In the genomic region with DNA sequence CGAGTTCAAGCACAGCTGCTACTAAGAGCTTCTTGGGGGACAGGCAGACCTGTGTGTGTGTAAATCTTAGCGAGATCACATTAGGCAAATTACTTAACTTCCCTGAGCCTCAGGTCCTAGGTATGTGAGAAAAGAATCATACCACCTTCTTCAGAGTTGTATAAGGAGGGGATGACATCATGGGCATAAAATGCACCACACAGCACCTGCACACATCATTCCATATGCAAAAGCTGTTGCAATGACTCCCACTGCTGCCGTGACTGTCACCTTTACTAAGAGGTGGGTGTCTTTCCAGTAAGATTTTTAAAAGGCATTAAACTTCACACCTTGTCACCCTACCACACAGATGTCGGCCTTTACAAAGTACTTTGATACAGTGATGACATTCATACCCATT, we compare ENCODE assay signal across 11 cellular contexts.
DNase-seq lines count a peak whose midpoint lies in the region; ATAC-seq, FAIRE-seq and TF ChIP-seq lines count a peak whose summit lies in the region.
"Had no signal": no experiment of that assay in that cellular context is flagged by ENCODE, and none has a peak within 500 bp of the region (broad histone marks: within the 10 kb centered on the region; RNA-seq: fewer than 3 reads in every experiment).

No MANE protein-coding gene starts in this region.

- dilution Hi-C loops in keratinocyte (cut with MboI; ENCODE audit: extremely low pct_ligation_motif_present, low sequenced_read_pairs) = no loop called here

- no peak overlapping the region for H3K4me2 ChIP-seq in keratinocyte (ENCODE audit: control insufficient read depth, extremely low read depth, insufficient read depth, low read depth, low read length)

- intact Hi-C loops in activated CD4-positive, alpha-beta T cell treated with anti-CD3 and anti-CD28 coated beads, Interleukin-2, amount 10 ng/mL, durations not matched to agents 24 days and 14 days (cut with micrococcal nuclease) = no loop called here
- intact Hi-C loops in mucosa of descending colon (cut with DNase I, micrococcal nuclease) = no loop called here

- in situ Hi-C loops in HAP-1 (cut with MboI; ENCODE audit: low sequenced_read_pairs) = no loop called here

- H3K4me1 ChIP-seq in keratinocyte (ENCODE audit: control insufficient read depth, extremely low read depth, insufficient read depth, low read length) (no peaks in the 10 kb centered on the region), mucosa of descending colon (ENCODE audit: low read depth) (no peaks in the 10 kb centered on the region), HAP-1 (peaks cover 17% of the 10 kb centered on the region)

- no peak overlapping the region for H2AFZ ChIP-seq in keratinocyte (ENCODE audit: control insufficient read depth, low read length)

- H3K4me3 ChIP-seq in keratinocyte (ENCODE audit: control insufficient read depth in 2 of 3, extremely low read depth in 1 of 3, insufficient read depth in 2 of 3, low read depth in 1 of 3, low read length in 3 of 3) = no peak overlapping the region
- no peak overlapping the region for H3K4me3 ChIP-seq in mucosa of descending colon
- H3K4me3 ChIP-seq in HAP-1 = no peak overlapping the region
- H3K4me3 ChIP-seq: transverse colon had no signal

- no peak overlapping the region for H3K27ac ChIP-seq in keratinocyte (ENCODE audit: control insufficient read depth, insufficient read depth, low read length)

- H3K27ac Mint-ChIP-seq in activated CD4-positive, alpha-beta T cell treated with anti-CD3 and anti-CD28 coated beads, Interleukin-2, amount 10 ng/mL, durations not matched to agents 24 days and 14 days = peak overlapping the region; percentile 74
- peak overlapping the region; percentile 34 to 61 for H3K27ac Mint-ChIP-seq in T-cell
- H3K27ac Mint-ChIP-seq in stimulated activated naive B cell treated with anti-CD40 and anti-IgM and Interleukin-4, amounts not matched to agents 10 μg/mL and 1 μg/mL and 100 μg/mL, for 72 hours = peak overlapping the region; percentile 99

- no peak overlapping the region for H3K9ac ChIP-seq in keratinocyte (ENCODE audit: control insufficient read depth, extremely low read depth, insufficient read depth, low read length)

- DNase-seq in activated CD4-positive, alpha-beta T cell treated with anti-CD3 and anti-CD28 coated beads, Interleukin-2, amount 10 ng/mL, durations not matched to agents 24 days and 14 days = no peak
- DNase-seq in activated CD4-positive, alpha-beta T cell treated with anti-CD3 and anti-CD28 coated beads, Interleukin-2, amount 50 U/mL, for 48 hours = no peak
- no peak for DNase-seq in T-cell
- no peak for DNase-seq in keratinocyte (ENCODE audit: low read depth, low spot score)
- no peak for DNase-seq in stimulated activated naive B cell treated with anti-CD40 and anti-IgM and Interleukin-4, amounts not matched to agents 10 μg/mL and 1 μg/mL and 100 μg/mL, for 72 hours
- no peak for DNase-seq in mucosa of descending colon
- no peak for DNase-seq in HAP-1 (ENCODE audit: low spot score in 2 of 2)
- DNase-seq: NCI-H524 had no signal

- no peaks in the 10 kb centered on the region for H3K9me3 ChIP-seq in keratinocyte (ENCODE audit: control insufficient read depth, low read depth, low read length)
- no peaks in the 10 kb centered on the region for H3K9me3 ChIP-seq in mucosa of descending colon
- H3K9me3 ChIP-seq in HAP-1 = no peaks in the 10 kb centered on the region; the same call in 1 of the 2 replicates
- H3K9me3 ChIP-seq: transverse colon had no signal

- CTCF ChIA-PET in T-cell (lab: Charles Lee) = no interaction called here

- FAIRE-seq in keratinocyte (lab: Jason Lieb, UNC) = peak; percentile 20
- FAIRE-seq: H1 had no signal

- POLR2A ChIA-PET in T-cell (lab: Charles Lee) = no interaction called here

- H3K36me3 ChIP-seq in keratinocyte (ENCODE audit: control insufficient read depth in 2 of 2, extremely low read depth in 1 of 2, insufficient read depth in 2 of 2, low read length in 2 of 2) (no peaks in the 10 kb centered on the region), mucosa of descending colon (ENCODE audit: low read depth) (no peaks in the 10 kb centered on the region), HAP-1 (replicated peaks) (no peaks in the 10 kb centered on the region)
- H3K36me3 ChIP-seq: transverse colon had no signal

- no peaks in the 10 kb centered on the region for H3K9me3 Mint-ChIP-seq in activated CD4-positive, alpha-beta T cell treated with anti-CD3 and anti-CD28 coated beads, Interleukin-2, amount 10 ng/mL, durations not matched to agents 24 days and 14 days
- no peaks in the 10 kb centered on the region for H3K9me3 Mint-ChIP-seq in T-cell
- no peaks in the 10 kb centered on the region for H3K9me3 Mint-ChIP-seq in stimulated activated naive B cell treated with anti-CD40 and anti-IgM and Interleukin-4, amounts not matched to agents 10 μg/mL and 1 μg/mL and 100 μg/mL, for 72 hours

- TF ChIP-seq CTCF in keratinocyte (optimal IDR thresholded peaks at IDR 0.05 in 1 of 3, IDR thresholded peaks at IDR 0.05 in 1 of 3, conservative IDR thresholded peaks at IDR 0.05 in 1 of 3; ENCODE audit: extremely low read depth in 1 of 3, insufficient read depth in 2 of 3, low read length in 3 of 3) (no peak), mucosa of descending colon (IDR thresholded peaks at IDR 0.05) (no peak)

- H3K4me1 Mint-ChIP-seq in activated CD4-positive, alpha-beta T cell treated with anti-CD3 and anti-CD28 coated beads, Interleukin-2, amount 10 ng/mL, durations not matched to agents 24 days and 14 days = peaks cover 4% of the 10 kb centered on the region
- peaks cover 11 to 18% (median 18%) of the 10 kb centered on the region in 3 donors for H3K4me1 Mint-ChIP-seq in T-cell
- H3K4me1 Mint-ChIP-seq in stimulated activated naive B cell treated with anti-CD40 and anti-IgM and Interleukin-4, amounts not matched to agents 10 μg/mL and 1 μg/mL and 100 μg/mL, for 72 hours = peaks cover 42 to 64% of the 10 kb centered on the region in 2 donors

- no peaks in the 10 kb centered on the region for H3K9me1 ChIP-seq in keratinocyte (ENCODE audit: control insufficient read depth, extremely low read depth, insufficient read depth, low read length)

- H4K20me1 ChIP-seq in keratinocyte (ENCODE audit: control insufficient read depth, extremely low read depth, insufficient read depth, low read length) = no peaks in the 10 kb centered on the region

- no peaks in the 10 kb centered on the region for H3K27me3 ChIP-seq in keratinocyte (ENCODE audit: control insufficient read depth, extremely low read depth, insufficient read depth, low read length)
- H3K27me3 ChIP-seq in HAP-1 (ENCODE audit: low read depth) = no peaks in the 10 kb centered on the region
- H3K27me3 ChIP-seq: transverse colon had no signal

- no peaks in the 10 kb centered on the region for H3K27me3 Mint-ChIP-seq in activated CD4-positive, alpha-beta T cell treated with anti-CD3 and anti-CD28 coated beads, Interleukin-2, amount 10 ng/mL, durations not matched to agents 24 days and 14 days
- peaks cover 0 to 2% of the 10 kb centered on the region in 2 donors for H3K27me3 Mint-ChIP-seq in T-cell
- no peaks in the 10 kb centered on the region for H3K27me3 Mint-ChIP-seq in stimulated activated naive B cell treated with anti-CD40 and anti-IgM and Interleukin-4, amounts not matched to agents 10 μg/mL and 1 μg/mL and 100 μg/mL, for 72 hours

- H3K36me3 Mint-ChIP-seq in activated CD4-positive, alpha-beta T cell treated with anti-CD3 and anti-CD28 coated beads, Interleukin-2, amount 10 ng/mL, durations not matched to agents 24 days and 14 days (ENCODE audit: low read depth) = no peaks in the 10 kb centered on the region
- H3K36me3 Mint-ChIP-seq in T-cell = no peaks in the 10 kb centered on the region
- H3K36me3 Mint-ChIP-seq in stimulated activated naive B cell treated with anti-CD40 and anti-IgM and Interleukin-4, amounts not matched to agents 10 μg/mL and 1 μg/mL and 100 μg/mL, for 72 hours = peaks cover 5 to 7% of the 10 kb centered on the region in 2 donors

- peak overlapping the region; percentile 10 for H3K4me3 Mint-ChIP-seq in activated CD4-positive, alpha-beta T cell treated with anti-CD3 and anti-CD28 coated beads, Interleukin-2, amount 10 ng/mL, durations not matched to agents 24 days and 14 days
- peak overlapping the region; percentile 32 to 44 (median 40) for H3K4me3 Mint-ChIP-seq in T-cell
- peak overlapping the region; percentile 65 to 75 for H3K4me3 Mint-ChIP-seq in stimulated activated naive B cell treated with anti-CD40 and anti-IgM and Interleukin-4, amounts not matched to agents 10 μg/mL and 1 μg/mL and 100 μg/mL, for 72 hours

- ATAC-seq in T-cell (replicated peaks in 1 of 4) (no peak), GM18519 (IDR thresholded peaks at IDR 0.05; ENCODE audit: low FRiP score, unreplicated experiment) (no peak), mucosa of descending colon (no peak)
- peak; percentile 3 to 5 for ATAC-seq in stimulated activated naive B cell treated with anti-CD40 and anti-IgM and Interleukin-4, amounts not matched to agents 10 μg/mL and 1 μg/mL and 100 μg/mL, for 72 hours (replicated peaks)

- H3K79me2 ChIP-seq in keratinocyte (ENCODE audit: control insufficient read depth, insufficient read depth, low read length) = no peaks in the 10 kb centered on the region

Comparison
In these comparisons a context has a peak if more than half of its experiments do, and no peak if none do; other contexts are left out.
1. H3K27ac Mint-ChIP-seq: peak in every context shown above with its lines; median percentile 99 in stimulated activated naive B cell treated with anti-CD40 and anti-IgM and Interleukin-4, amounts not matched to agents 10 μg/mL and 1 μg/mL and 100 μg/mL, for 72 hours; 74 in activated CD4-positive, alpha-beta T cell treated with anti-CD3 and anti-CD28 coated beads, Interleukin-2, amount 10 ng/mL, durations not matched to agents 24 days and 14 days; 48 in T-cell.
2. H3K4me3 Mint-ChIP-seq: peak in every context shown above with its lines; median percentile 70 in stimulated activated naive B cell treated with anti-CD40 and anti-IgM and Interleukin-4, amounts not matched to agents 10 μg/mL and 1 μg/mL and 100 μg/mL, for 72 hours; 40 in T-cell; 10 in activated CD4-positive, alpha-beta T cell treated with anti-CD3 and anti-CD28 coated beads, Interleukin-2, amount 10 ng/mL, durations not matched to agents 24 days and 14 days.
3. ATAC-seq: peak in stimulated activated naive B cell treated with anti-CD40 and anti-IgM and Interleukin-4, amounts not matched to agents 10 μg/mL and 1 μg/mL and 100 μg/mL, for 72 hours (2 of 2); none in T-cell (0 of 4), GM18519 (single experiment) and mucosa of descending colon (single experiment).